ENCODE assay signal across 8 cellular contexts in genomic region chrX:65697915-65698796, GRCh38. TPM values are rescaled to one million over a fixed set of nuclear protein-coding genes. Genes with fewer than 3 reads are reported as not detected.
A peak's percentile ranks its signal among the peaks of the same experiment; 100 is the strongest.
DNase-seq lines count a peak whose midpoint lies in the region; ATAC-seq, FAIRE-seq and TF ChIP-seq lines count a peak whose summit lies in the region.

No MANE protein-coding gene starts in this region.

- no peak overlapping the region for H2BK15ac ChIP-seq in H1 (ENCODE audit: low read length)

- FAIRE-seq in H1 (lab: Jason Lieb, UNC): no peak

- H2BK5ac ChIP-seq in H1 (ENCODE audit: low read depth, low read length): 0 out of 2 replicates have a peak overlapping the region, but pooled peaks have one; percentile 44

- H3K79me2 ChIP-seq in H1 (ENCODE audit: control insufficient read depth in 1 of 2, insufficient read depth in 2 of 2, low read length in 2 of 2) (peaks cover 0 to 31% of the 10 kb centered on the region in 2 experiments; a peak in 2 of 4 replicates), parathyroid adenoma (peaks cover 2% of the 10 kb centered on the region)

- no peak overlapping the region for H4K8ac ChIP-seq in H1 (ENCODE audit: extremely low read depth, insufficient read depth, low read length)

- H2BK120ac ChIP-seq in H1 (replicated peaks; ENCODE audit: low read depth, low read length): no peak overlapping the region

- no peak overlapping the region for H3K4me3 ChIP-seq in H1 (ENCODE audit: extremely low read depth in 1 of 4, insufficient read depth in 2 of 4, low read depth in 3 of 4, low read length in 4 of 4)
- H3K4me3 ChIP-seq in parathyroid adenoma (ENCODE audit: low read depth, low read length): no peak overlapping the region
- no peak overlapping the region for H3K4me3 ChIP-seq in aorta (ENCODE audit: low read length in 2 of 2)

- H4K91ac ChIP-seq in H1 (replicated peaks; ENCODE audit: insufficient read length, low read length): peak overlapping the region; percentile 93

- DNase-seq in Caki2 (ENCODE audit: low read depth) (peak; percentile 28), H1 (ENCODE audit: low read depth in 1 of 2, low spot score in 2 of 2) (no peak), aorta (peak in 1 of 2 donors; percentile 68), occipital lobe (lab: John Stamatoyannopoulos, UW) (no peak)
- DNase-seq in activated CD4-positive, alpha-beta T cell treated with anti-CD3 and anti-CD28 coated beads, Interleukin-2, amount 50 U/mL, for 1 hour: peak; percentile 64

- H3K4me2 ChIP-seq in H1 (ENCODE audit: insufficient read depth in 1 of 2, low read depth in 2 of 2, low read length in 2 of 2) (no peak overlapping the region; a peak in 1 of 4 replicates), parathyroid adenoma (ENCODE audit: low read length) (no peak overlapping the region)

- H3K9me3 ChIP-seq in KOPT-K1 (ENCODE audit: insufficient read depth, low read length, poor library complexity, severe bottlenecking) (no peaks in the 10 kb centered on the region), H1 (ENCODE audit: insufficient read depth in 2 of 2, low read depth in 1 of 2, low read length in 1 of 2) (no peaks in the 10 kb centered on the region), parathyroid adenoma (ENCODE audit: control insufficient read depth, low read length) (no peaks in the 10 kb centered on the region), aorta (ENCODE audit: control insufficient read depth, low read length) (no peaks in the 10 kb centered on the region)

- peak overlapping the region; percentile 71; the same call in 1 of the 2 replicates for H3K18ac ChIP-seq in H1 (ENCODE audit: extremely low read depth, low read length)

- no peak overlapping the region for H2BK20ac ChIP-seq in H1 (ENCODE audit: low read length)

- no peak for TF ChIP-seq POLR2A in H1 (IDR thresholded peaks at IDR 0.05; ENCODE audit: control extremely low read depth in 1 of 2, low read depth in 2 of 2, low read length in 2 of 2)

- no peak overlapping the region for H2AFZ ChIP-seq in H1 (ENCODE audit: low read length)
- H2AFZ ChIP-seq in parathyroid adenoma: no peak overlapping the region

- H3K9ac ChIP-seq in H1 (replicated peaks in 1 of 4; ENCODE audit: extremely low read depth in 1 of 4, low read depth in 3 of 4, low read length in 3 of 4) (no peak overlapping the region), parathyroid adenoma (no peak overlapping the region)

- H3K27me3 ChIP-seq in H1 (replicated peaks in 1 of 4; ENCODE audit: control insufficient read depth in 3 of 4, extremely low read depth in 1 of 4, insufficient read depth in 3 of 4, low read length in 3 of 4) (no peaks in the 10 kb centered on the region), parathyroid adenoma (ENCODE audit: control insufficient read depth, insufficient read depth, low read length) (no peaks in the 10 kb centered on the region), aorta (ENCODE audit: control insufficient read depth in 1 of 2, insufficient read depth in 2 of 2, low read length in 1 of 2) (no peaks in the 10 kb centered on the region)

- no peak overlapping the region for H4K5ac ChIP-seq in H1 (ENCODE audit: insufficient read length, low read depth, low read length)

- H3K56ac ChIP-seq in H1 (replicated peaks; ENCODE audit: insufficient read length, low read depth, low read length): no peak overlapping the region

- H4K20me1 ChIP-seq in H1 (replicated peaks in 1 of 2; ENCODE audit: control insufficient read depth in 1 of 2, insufficient read depth in 2 of 2, low read length in 2 of 2): no peaks in the 10 kb centered on the region

- H2BK12ac ChIP-seq in H1 (ENCODE audit: low read depth, low read length): no peak overlapping the region

- no peak overlapping the region for H3K23ac ChIP-seq in H1 (ENCODE audit: insufficient read length)

- H3K4me1 ChIP-seq in H1 (replicated peaks in 1 of 4; ENCODE audit: control insufficient read depth in 3 of 4, insufficient read depth in 4 of 4, low read length in 3 of 4): peaks cover 0 to 4% (median 0%) of the 10 kb centered on the region in 4 experiments; a peak in 3 of 7 replicates
- H3K4me1 ChIP-seq in parathyroid adenoma: peaks cover 2% of the 10 kb centered on the region
- peaks cover 2 to 8% of the 10 kb centered on the region in 2 donors for H3K4me1 ChIP-seq in aorta (ENCODE audit: control insufficient read depth in 1 of 2, insufficient read depth in 2 of 2, low read length in 2 of 2)

- CTCF ChIA-PET in H1 (lab: Charles Lee; ENCODE audit: partially characterized antibody): interaction anchor here (0.9 to 1.2 kb wide), 3 partner anchors 22 to 104 kb away, joined by 3 to 4 read pairs (median 4); partner anchors contain the start of gene MSN

- TF ChIP-seq CTCF in H1 (IDR thresholded peaks at IDR 0.05; ENCODE audit: control extremely low read depth in 1 of 3, insufficient read depth in 1 of 3, low read depth in 1 of 3, low read length in 3 of 3) (no peak), parathyroid adenoma (IDR thresholded peaks at IDR 0.05) (no peak)

- H3K36me3 ChIP-seq in KOPT-K1 (ENCODE audit: insufficient read depth, low read length) (peaks cover 29% of the 10 kb centered on the region), H1 (ENCODE audit: control insufficient read depth in 2 of 4, insufficient read depth in 4 of 4, low read length in 3 of 4) (no peaks in the 10 kb centered on the region), parathyroid adenoma (ENCODE audit: control insufficient read depth, insufficient read depth, low read length) (no peaks in the 10 kb centered on the region), aorta (ENCODE audit: control insufficient read depth in 1 of 2, insufficient read depth in 2 of 2, low read length in 1 of 2) (no peaks in the 10 kb centered on the region)

- no peak overlapping the region for H2AK5ac ChIP-seq in H1 (ENCODE audit: low read depth, low read length)

- no peak for TF ChIP-seq RAD21 in H1 (IDR thresholded peaks at IDR 0.05 in 1 of 2, conservative IDR thresholded peaks at IDR 0.05 in 1 of 2; ENCODE audit: low read depth in 2 of 2, low read length in 2 of 2)

- H3K4ac ChIP-seq in H1 (replicated peaks; ENCODE audit: insufficient read length, low read depth, low read length): no peak overlapping the region

- POLR2A ChIA-PET in H1 (lab: Charles Lee; ENCODE audit: partially characterized antibody): no interaction called here

- in situ Hi-C loops in Caki2 (cut with HindIII; ENCODE audit: low pct_unique_long_range_greater_than_20kb, low sequenced_read_pairs): no loop called here

- no peak for TF ChIP-seq EP300 in H1 (IDR thresholded peaks at IDR 0.05; ENCODE audit: borderline replicate concordance in 1 of 2, low read depth in 2 of 2, low read length in 2 of 2)

- WGBS in H1 (ENCODE audit: extremely low coverage in 1 of 2, insufficient coverage in 1 of 2, insufficient read length in 1 of 2, insufficient replicate concordance in 2 of 2, low coverage in 1 of 2, low lambda C conversion rate in 2 of 2, missing lambda C conversion rate in 1 of 2), 2 experiments: 100% methylated on average over 2 of the region's 6 CpGs; no CpG with 5 or more reads in 1 of the 2 experiments
- WGBS in aorta, 2 donors: 48% methylated on average over 6 of the region's 6 CpGs

- intact Hi-C loops in aorta (cut with DNase I): no loop called here

- H3K27ac ChIP-seq in KOPT-K1 (ENCODE audit: low read depth, low read length, poor library complexity, severe bottlenecking): peak overlapping the region; percentile 99
- H3K27ac ChIP-seq in H1 (ENCODE audit: low read depth, low read length): no peak overlapping the region
- H3K27ac ChIP-seq in parathyroid adenoma: peak overlapping the region; percentile 49
- peak overlapping the region; percentile 51 to 79 for H3K27ac ChIP-seq in aorta (ENCODE audit: low read depth in 1 of 2, low read length in 2 of 2)

- H3K23me2 ChIP-seq in H1 (ENCODE audit: low read depth, low read length): no peaks in the 10 kb centered on the region

- peak; percentile 64 for ATAC-seq in GM21576 (IDR thresholded peaks at IDR 0.05; ENCODE audit: unreplicated experiment)
- peak; percentile 46 for ATAC-seq in aorta (ENCODE audit: low FRiP score)

- no peaks in the 10 kb centered on the region for H3K79me1 ChIP-seq in H1 (ENCODE audit: low read depth, low read length)

- no peak overlapping the region for H3K14ac ChIP-seq in H1 (ENCODE audit: insufficient read length)

TF ChIP-seq in H1, 55 proteins besides CTCF, POLR2A, EP300 and RAD21:
- no peak for TF ChIP-seq HDAC6 (IDR thresholded peaks at IDR 0.05; ENCODE audit: low read depth, low read length)
- no peak for TF ChIP-seq TAF1 (IDR thresholded peaks at IDR 0.05; ENCODE audit: low read depth, low read length)
- no peak for TF ChIP-seq EZH2 (IDR thresholded peaks at IDR 0.05; ENCODE audit: low read depth, low read length, severe bottlenecking)
- no peak for TF ChIP-seq HDAC2 (IDR thresholded peaks at IDR 0.05; ENCODE audit: borderline replicate concordance in 1 of 2, low read depth in 2 of 2, low read length in 2 of 2)

RNA-seq across cellular contexts. Expression of gene MSN, which starts 30.7 kb away (rescaled TPM):
- total RNA-seq in Caki2 (2014; rRNA removed; shearing (Covaris generic); ENCODE audit: low replicate concordance): 215 and 229 TPM in 2 replicates
- 133 and 137 TPM in 2 replicates for total RNA-seq in H1 (2021; fragmentation: NEBNext Ultra II Directional; extraction: Animal tissue kit (Norgen Biotek cat#: 25700))
- polyA plus RNA-seq in H1 (2011; rRNA removed): 89.4 and 112 TPM in 2 replicates
- polyA plus RNA-seq in H1 (2011; cell fraction: cytosol; rRNA removed): 92.4 TPM
- polyA plus RNA-seq in H1 (2011; cell fraction: nucleus; rRNA removed): 116 TPM
- polyA plus RNA-seq in H1 (2012, experiment 1 of 2): 126 to 140 TPM (median 133 TPM) in 4 replicates
- 76.9 TPM for polyA plus RNA-seq in H1 (2012, experiment 2 of 2)
- 126 TPM for polyA plus RNA-seq in H1 (2013, experiment 1 of 2)
- 125 TPM for polyA plus RNA-seq in H1 (2013, experiment 2 of 2)
- polyA minus RNA-seq in H1 (2011; rRNA and poly(A)+ RNA removed): 107 and 125 TPM in 2 replicates
- polyA minus RNA-seq in H1 (2011; cell fraction: cytosol; rRNA and poly(A)+ RNA removed): 56.8 TPM
- 53.2 TPM for polyA minus RNA-seq in H1 (2011; cell fraction: nucleus; rRNA and poly(A)+ RNA removed)
- total RNA-seq in aorta: 100 to 1,000 TPM; 374 to 532 TPM
- polyA plus RNA-seq in aorta: 100 to 1,000 TPM; 128 to 160 TPM
- total RNA-seq in occipital lobe: 24.8 TPM

Comparison
In these comparisons a context has a peak if more than half of its experiments do, and no peak if none do; other contexts are left out.
1. DNase-seq: peak in Caki2 (single experiment) and activated CD4-positive, alpha-beta T cell treated with anti-CD3 and anti-CD28 coated beads, Interleukin-2, amount 50 U/mL, for 1 hour (single experiment); none in H1 (0 of 2) and occipital lobe (single experiment).